25 cellular contexts compared by ENCODE assay signal in the genomic region with DNA sequence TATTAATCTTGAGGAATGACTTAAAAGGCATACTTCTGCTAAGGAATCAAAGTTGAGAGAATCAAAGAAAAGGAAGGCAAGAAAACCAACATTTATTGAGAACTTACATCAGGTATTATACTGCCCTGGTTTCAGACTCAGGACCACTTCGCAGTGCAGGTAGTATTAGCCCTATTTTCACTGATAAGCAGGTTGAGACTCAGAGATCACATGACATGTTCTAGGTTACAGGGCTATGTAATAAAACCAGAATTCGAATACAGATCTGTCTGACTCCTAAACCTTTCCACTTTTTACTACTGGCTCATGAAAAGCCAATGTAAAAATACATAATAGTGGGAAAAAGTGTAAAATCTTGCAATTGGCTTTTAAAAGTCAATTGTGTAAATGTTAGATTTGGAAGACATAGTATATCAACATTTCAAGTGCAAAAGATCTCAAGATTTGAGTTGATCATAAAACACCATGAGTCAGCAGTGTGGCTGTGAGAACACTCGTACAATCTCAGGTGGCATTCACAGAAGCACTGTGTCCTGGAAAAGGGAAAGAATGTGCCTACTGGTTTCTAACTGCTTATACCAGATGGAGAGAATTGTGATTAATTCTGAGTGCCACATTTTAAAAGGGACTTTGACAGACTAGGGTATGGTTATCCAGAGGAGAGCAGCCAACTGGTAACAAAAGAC.
"Had no signal": no experiment of that assay in that cellular context is flagged by ENCODE, and none has a peak within 500 bp of the region (broad histone marks: within the 10 kb centered on the region; RNA-seq: fewer than 3 reads in every experiment).

No MANE protein-coding gene starts in this region.

- H3K36me3 ChIP-seq: gastroesophageal sphincter, neutrophil, right lobe of liver, vagina had no signal

- H3K79me2 ChIP-seq: hepatocyte had no signal

- H2AFZ ChIP-seq: hepatocyte had no signal

- DNase-seq: activated CD4-positive, alpha-beta memory T cell treated with anti-CD3 and anti-CD28 coated beads, Interleukin-2, amount 10 ng/mL, durations not matched to agents 7 days and 5 days; activated CD4-positive, alpha-beta T cell treated with anti-CD3 and anti-CD28 coated beads for 1 hour; activated CD4-positive, alpha-beta T cell treated with anti-CD3 and anti-CD28 coated beads, Interleukin-2, amount 10 ng/mL, durations not matched to agents 7 days and 5 days; activated CD8-positive, alpha-beta memory T cell treated with anti-CD3 and anti-CD28 coated beads, Interleukin-2, amount 50 U/mL, for 48 hours; activated gamma-delta T cell treated with Interleukin-2 at 50 U/mL for 16 hours; activated naive CD4-positive, alpha-beta T cell treated with anti-CD3 and anti-CD28 coated beads, Interleukin-2, amount 50 U/mL, for 16 hours; activated T-cell treated with anti-CD3 and anti-CD28 coated beads, Interleukin-2, amount 50 U/mL, for 4 hours; amygdala; caudate nucleus; cortex of kidney; effector memory CD8-positive, alpha-beta T cell; erythroblast; islet precursor cell; left cardiac atrium; mammary epithelial cell; naive B cell; nephron progenitor cell; right lobe of liver; stimulated activated CD4-positive, alpha-beta T cell treated with anti-CD3 and anti-CD28 coated beads, Interleukin-4, amount 100 ng/mL, for 1 hour; stimulated activated naive CD8-positive, alpha-beta T cell treated with anti-CD3 and anti-CD28 coated beads, Interleukin-15, Interleukin-2, amounts not matched to agents 100 U/mL and 50 U/mL, for 24 hours; testis had no signal

- H3K4me1 ChIP-seq: gastroesophageal sphincter, right lobe of liver, testis, vagina had no signal

- H3K4me3 ChIP-seq: gastroesophageal sphincter, hepatocyte, right lobe of liver, testis, vagina had no signal

- H3K9me3 ChIP-seq: gastroesophageal sphincter, neutrophil, right lobe of liver, testis, vagina had no signal

- H3K27me3 ChIP-seq: gastroesophageal sphincter, hepatocyte, neutrophil, right lobe of liver, testis, vagina had no signal

- H3K27ac ChIP-seq: gastroesophageal sphincter, hepatocyte, neutrophil, right lobe of liver, testis, vagina had no signal

- H3K4me2 ChIP-seq: hepatocyte had no signal
